8 cellular contexts compared by ENCODE assay signal in the genomic region with DNA sequence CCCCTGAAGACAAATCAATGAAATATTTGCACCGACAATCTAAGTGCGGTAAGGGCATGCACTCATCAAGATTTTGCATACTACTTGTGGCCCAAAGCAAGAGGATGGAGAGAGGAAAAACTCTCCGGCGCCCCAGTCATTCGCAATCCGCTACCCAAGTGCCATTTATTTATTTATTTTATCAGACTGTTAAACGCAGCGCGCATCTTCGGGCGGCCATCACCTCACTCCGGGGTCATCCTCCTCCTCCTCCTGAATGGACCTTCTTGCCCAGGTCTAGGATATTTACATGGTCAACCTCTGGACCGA. TPM values are rescaled to one million over a fixed set of nuclear protein-coding genes. Genes with fewer than 3 reads are reported as not detected.
DNase-seq lines count a peak whose midpoint lies in the region; ATAC-seq lines count a peak whose summit lies in the region.

No MANE protein-coding gene starts in this region.

- peaks cover 31 to 51% (median 49%) of the 10 kb centered on the region in 3 donors for H3K27me3 Mint-ChIP-seq in naive B cell

- no peak for ATAC-seq in naive B cell (ENCODE audit: low read depth in 2 of 2)
- no peak for ATAC-seq in GM18870 (IDR thresholded peaks at IDR 0.05; ENCODE audit: unreplicated experiment)

- peak overlapping the region in 5 of 8 donors; percentile 2 to 61 (median 33) for H3K4me3 Mint-ChIP-seq in naive B cell

- H3K4me3 ChIP-seq in ACC112 (ENCODE audit: low read depth, low read length) (peak overlapping the region; percentile 94), ectodermal cell (ENCODE audit: insufficient read depth, low read depth, low read length) (peak overlapping the region; percentile 75)
- H3K4me3 ChIP-seq in Jurkat, Clone E6-1 (ENCODE audit: low read length) = peak overlapping the region; percentile 66

- H3K27ac Mint-ChIP-seq in naive B cell = peak overlapping the region in 1 of 6 donors; percentile 85

- no peaks in the 10 kb centered on the region for H3K9me3 ChIP-seq in ectodermal cell (ENCODE audit: control insufficient read depth, low read length)

- 0% methylated on average over 13 of the region's 13 CpGs for WGBS in ectodermal cell, 2 experiments

- DNase-seq in Jurkat, Clone E6-1 (ENCODE audit: low read depth, low spot score) = no peak
- DNase-seq in naive B cell (no peak), NOMO-1 (lab: John Stamatoyannopoulos, UW; ENCODE audit: unreplicated experiment in 2 of 2) (no peak), SKM-1 (lab: John Stamatoyannopoulos, UW; ENCODE audit: unreplicated experiment) (no peak)
- no peak for DNase-seq in activated effector memory CD4-positive, alpha-beta T cell treated with Interleukin-2 at 50 U/mL for 16 hours

- no peaks in the 10 kb centered on the region for H3K79me2 ChIP-seq in ACC112 (ENCODE audit: control insufficient read depth, insufficient read depth, low read length, unreplicated experiment)

- H2AFZ ChIP-seq in ACC112 (ENCODE audit: low read length, unreplicated experiment) = peak overlapping the region; percentile 99

- peaks cover 0 to 16% (median 5%) of the 10 kb centered on the region in 3 donors for H3K4me1 Mint-ChIP-seq in naive B cell

- H3K4me1 ChIP-seq in ACC112 (ENCODE audit: control insufficient read depth, insufficient read depth, low read length, unreplicated experiment) = peaks cover 13% of the 10 kb centered on the region
- H3K4me1 ChIP-seq in ectodermal cell (ENCODE audit: control insufficient read depth, insufficient read depth, low read length) = peaks cover 5% of the 10 kb centered on the region

- H3K27ac ChIP-seq in ACC112 (ENCODE audit: low read depth, low read length) (no peak overlapping the region), ectodermal cell (ENCODE audit: insufficient read depth, low read depth, low read length, poor library complexity, severe bottlenecking) (peak overlapping the region; percentile 18)

- 0 out of 2 replicates have a peak, but pooled peaks cover 3% of the 10 kb centered on the region for H3K27me3 ChIP-seq in ACC112 (ENCODE audit: insufficient read depth, low read length)
- H3K27me3 ChIP-seq in ectodermal cell (ENCODE audit: control insufficient read depth, insufficient read depth, low read length, poor library complexity, severe bottlenecking) = peaks cover 4% of the 10 kb centered on the region

- H3K36me3 ChIP-seq in ACC112 (ENCODE audit: insufficient read depth, low read length) = no peaks in the 10 kb centered on the region
- H3K36me3 ChIP-seq in ectodermal cell (ENCODE audit: control insufficient read depth, insufficient read depth, low read length) = no peaks in the 10 kb centered on the region

- H3K9me3 Mint-ChIP-seq in naive B cell = peaks cover 0 to 10% (median 6%) of the 10 kb centered on the region in 7 donors

- no peaks in the 10 kb centered on the region for H3K36me3 Mint-ChIP-seq in naive B cell

RNA-seq across cellular contexts. Expression of gene NOVA1, which starts 1.2 kb away (rescaled TPM):
- polyA plus RNA-seq in Jurkat, Clone E6-1 (2012; ENCODE audit: insufficient read depth, insufficient read length) = 8.4 TPM
- 36.9 TPM for polyA plus RNA-seq in ectodermal cell (2013, experiment 1 of 4)
- polyA plus RNA-seq in ectodermal cell (2013, experiment 2 of 4) = 46.4 TPM
- 34.6 TPM for polyA plus RNA-seq in ectodermal cell (2013, experiment 3 of 4)
- polyA plus RNA-seq in ectodermal cell (2013, experiment 4 of 4) = 37.8 TPM
- polyA plus RNA-seq in naive B cell (ENCODE audit: low read depth in 6 of 6) = not detected
